1 cellular context compared by ENCODE assay signal in genomic region chr16:25257504-25257955, GRCh38.
A peak's percentile ranks its signal among the peaks of the same experiment; 100 is the strongest.
TF ChIP-seq lines count a peak whose summit lies in the region.

TSS of gene ZKSCAN2 (minus strand) at chr16:25257845. CDS start at chr16:25257127, 718 bp downstream.

TF ChIP-seq in HepG2, 621 proteins besides CTCF, POLR2A, EP300 and RAD21 (continued from another document):
- no peak for TF ChIP-seq AFF4 (CRISPR knock-in tag; IDR thresholded peaks at IDR 0.05)
- no peak for TF ChIP-seq ZBTB7B (CRISPR knock-in tag; IDR thresholded peaks at IDR 0.05)
- TF ChIP-seq ZNF414 (CRISPR knock-in tag; IDR thresholded peaks at IDR 0.05): no peak
- TF ChIP-seq ZNF816 (CRISPR knock-in tag; IDR thresholded peaks at IDR 0.05; ENCODE audit: borderline replicate concordance): no peak; the same call in 1 of the 2 replicates
- TF ChIP-seq TEAD2 (CRISPR knock-in tag; IDR thresholded peaks at IDR 0.05): peak; percentile 88
- TF ChIP-seq MBD4 (IDR thresholded peaks at IDR 0.05; ENCODE audit: borderline replicate concordance, low read length): no peak
- no peak for TF ChIP-seq NONO (IDR thresholded peaks at IDR 0.05)
- TF ChIP-seq NONO (CRISPR knock-in tag; conservative IDR thresholded peaks at IDR 0.05): peak; percentile 37
- no peak for TF ChIP-seq FOSL1 (CRISPR knock-in tag; IDR thresholded peaks at IDR 0.05; ENCODE audit: borderline replicate concordance)
- no peak for TF ChIP-seq ZNF747 (CRISPR knock-in tag; IDR thresholded peaks at IDR 0.05; ENCODE audit: borderline replicate concordance)
- no peak for TF ChIP-seq ZNF652 (CRISPR knock-in tag; IDR thresholded peaks at IDR 0.05; ENCODE audit: borderline replicate concordance, low read depth)
- 0 out of 2 replicates have a peak, but pooled peaks have one; percentile 20 for TF ChIP-seq HNRNPUL1 (IDR thresholded peaks at IDR 0.05; ENCODE audit: low read depth, low read length)
- no peak for TF ChIP-seq MLLT10 (CRISPR knock-in tag; IDR thresholded peaks at IDR 0.05)
- TF ChIP-seq NCOA2 (CRISPR knock-in tag; IDR thresholded peaks at IDR 0.05): peak; percentile 32; the same call in 1 of the 2 replicates
- TF ChIP-seq MTA1 (CRISPR knock-in tag; IDR thresholded peaks at IDR 0.05; ENCODE audit: borderline replicate concordance): no peak
- TF ChIP-seq YEATS2 (CRISPR knock-in tag; IDR thresholded peaks at IDR 0.05; ENCODE audit: borderline replicate concordance): no peak
- 0 out of 2 replicates have a peak, but pooled peaks have one; percentile 75 for TF ChIP-seq ZSCAN20 (CRISPR knock-in tag; IDR thresholded peaks at IDR 0.05; ENCODE audit: borderline replicate concordance)
- 0 out of 2 replicates have a peak, but pooled peaks have one; percentile 26 for TF ChIP-seq ZNF230 (CRISPR knock-in tag; IDR thresholded peaks at IDR 0.05)
- TF ChIP-seq SP2 (CRISPR knock-in tag; IDR thresholded peaks at IDR 0.05): peak; percentile 55; the same call in 1 of the 2 replicates
- 0 out of 2 replicates have a peak, but pooled peaks have one; percentile 35 for TF ChIP-seq IKZF5 (CRISPR knock-in tag; IDR thresholded peaks at IDR 0.05)
- peak; percentile 76; the same call in 1 of the 2 replicates for TF ChIP-seq ZNF256 (CRISPR knock-in tag; conservative IDR thresholded peaks at IDR 0.05)
- 0 out of 2 replicates have a peak, but pooled peaks have one; percentile 44 for TF ChIP-seq NKX3-1 (CRISPR knock-in tag; IDR thresholded peaks at IDR 0.05)
- TF ChIP-seq RARG (CRISPR knock-in tag; IDR thresholded peaks at IDR 0.05; ENCODE audit: low read depth): 0 out of 2 replicates have a peak, but pooled peaks have one; percentile 31
- TF ChIP-seq ZFYVE20 (CRISPR knock-in tag; IDR thresholded peaks at IDR 0.05; ENCODE audit: borderline replicate concordance, low read depth): peak; percentile 84
- no peak; the same call in 1 of the 2 replicates for TF ChIP-seq CBX5 (CRISPR knock-in tag; IDR thresholded peaks at IDR 0.05; ENCODE audit: borderline replicate concordance)
- TF ChIP-seq POGZ (CRISPR knock-in tag; IDR thresholded peaks at IDR 0.05): no peak
- no peak for TF ChIP-seq ATF6 (CRISPR knock-in tag; conservative IDR thresholded peaks at IDR 0.05)
- TF ChIP-seq CENPX (CRISPR knock-in tag; IDR thresholded peaks at IDR 0.05): no peak
- peak; percentile 94 for TF ChIP-seq ZNF766 (CRISPR knock-in tag; IDR thresholded peaks at IDR 0.05; ENCODE audit: borderline replicate concordance)
TF ChIP-seq in HepG2: peak in this region for 240.
